In the genomic region with DNA sequence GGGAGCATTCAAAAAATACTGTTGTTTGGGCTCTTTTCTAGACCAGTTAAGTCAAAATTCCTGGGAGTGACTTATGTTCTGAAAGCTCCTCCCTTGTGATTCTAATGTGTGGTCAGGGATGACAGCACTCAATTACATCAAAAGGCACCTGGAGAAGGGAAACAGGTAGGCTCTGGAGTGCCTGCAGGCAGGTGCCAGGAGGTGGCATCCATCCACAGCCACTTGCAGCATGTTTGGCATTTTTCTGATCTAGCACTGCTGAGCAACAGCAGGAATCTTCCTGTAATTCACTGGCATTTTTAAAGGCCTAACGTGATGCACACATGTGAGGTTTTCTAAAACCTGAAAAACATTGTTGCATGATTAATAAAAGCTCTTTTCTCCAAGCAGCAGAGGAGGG, we compare ENCODE assay signal across 22 cellular contexts.
A peak's percentile ranks its signal among the peaks of the same experiment; 100 is the strongest.
DNase-seq lines count a peak whose midpoint lies in the region; ATAC-seq and TF ChIP-seq lines count a peak whose summit lies in the region.
"Had no signal": no experiment of that assay in that cellular context is flagged by ENCODE, and none has a peak within 500 bp of the region (broad histone marks: within the 10 kb centered on the region; RNA-seq: fewer than 3 reads in every experiment).

No MANE protein-coding gene starts in this region.

- 58 to 59% methylated on average over 1 of the region's 1 CpG for WGBS in testis, 2 donors
- 0% methylated on average over 1 of the region's 1 CpG for WGBS in SK-N-SH (ENCODE audit: low lambda C conversion rate)

- H3K79me2 ChIP-seq in SK-N-SH (ENCODE audit: insufficient read depth), result no peaks in the 10 kb centered on the region

- H4K20me1 ChIP-seq in SK-N-SH (ENCODE audit: insufficient read depth), result no peaks in the 10 kb centered on the region

- peaks cover 40% of the 10 kb centered on the region for H3K4me1 Mint-ChIP-seq in WTC11
- H3K4me1 Mint-ChIP-seq in type B pancreatic cell (ENCODE audit: unreplicated experiment), result peaks cover 16% of the 10 kb centered on the region
- H3K4me1 Mint-ChIP-seq: activated CD4-positive, alpha-beta T cell treated with anti-CD3 and anti-CD28 coated beads, Interleukin-2, amount 10 ng/mL, durations not matched to agents 24 days and 14 days; activated naive CD4-positive, alpha-beta T cell treated with anti-CD3 and anti-CD28 coated beads, Interleukin-2, amount 10 ng/mL, durations not matched to agents 7 days and 5 days; immature natural killer cell; neural crest cell had no signal

- intact Hi-C loops in testis (cut with DNase I; ENCODE audit: low total_unique reads), result no loop called here

- no peak overlapping the region for H3K4me2 ChIP-seq in SK-N-SH

- no peaks in the 10 kb centered on the region for H3K36me3 ChIP-seq in testis (ENCODE audit: low read depth, missing control alignments)
- no peaks in the 10 kb centered on the region for H3K36me3 ChIP-seq in SK-N-SH (replicated peaks in 1 of 2; ENCODE audit: control insufficient read depth in 1 of 2, insufficient read depth in 2 of 2, low read length in 1 of 2)
- H3K36me3 ChIP-seq: cardiac muscle cell, heart right ventricle, SJSA1 had no signal

- H3K9me3 ChIP-seq in testis, result no peaks in the 10 kb centered on the region
- no peaks in the 10 kb centered on the region for H3K9me3 ChIP-seq in SK-N-SH
- H3K9me3 ChIP-seq: SJSA1 had no signal

- TF ChIP-seq CTCF in WTC11 (IDR thresholded peaks at IDR 0.05), result no peak
- TF ChIP-seq CTCF in testis (IDR thresholded peaks at IDR 0.05), result no peak
- no peak for TF ChIP-seq CTCF in SK-N-SH (IDR thresholded peaks at IDR 0.05)
- no peak for TF ChIP-seq CTCF in type B pancreatic cell (conservative IDR thresholded peaks at IDR 0.05)

- no peak overlapping the region for H3K9ac ChIP-seq in SK-N-SH

- no peak for TF ChIP-seq EP300 in SK-N-SH (IDR thresholded peaks at IDR 0.05; ENCODE audit: borderline replicate concordance in 1 of 2, low read depth in 1 of 2, low read length in 1 of 2)

- H3K4me1 ChIP-seq in testis (no peaks in the 10 kb centered on the region), SK-N-SH (ENCODE audit: control insufficient read depth in 1 of 2, insufficient read depth in 2 of 2, low read depth in 1 of 2, low read length in 1 of 2) (peaks cover 0 to 13% of the 10 kb centered on the region in 2 experiments; a peak in 1 of 4 replicates)
- H3K4me1 ChIP-seq: heart right ventricle, SJSA1 had no signal

- POLR2A ChIA-PET in WTC11 (lab: Charles Lee) (no interaction called here), SK-N-SH (lab: Yijun Ruan, JAX) (no interaction called here)

- H3K4me3 Mint-ChIP-seq in WTC11 (no peak overlapping the region), type B pancreatic cell (no peak overlapping the region)
- H3K4me3 Mint-ChIP-seq: activated CD4-positive, alpha-beta T cell treated with anti-CD3 and anti-CD28 coated beads, Interleukin-2, amount 10 ng/mL, durations not matched to agents 24 days and 14 days; activated naive CD4-positive, alpha-beta T cell treated with anti-CD3 and anti-CD28 coated beads, Interleukin-2, amount 10 ng/mL, durations not matched to agents 7 days and 5 days; dendritic cell treated with granulocyte-macrophage colony-stimulating factor and Interleukin-4, amounts not matched to agents 40 ng/mL and 50 ng/mL, for 4 days; immature natural killer cell; neural crest cell had no signal

- peaks cover 2% of the 10 kb centered on the region for H3F3A ChIP-seq in SK-N-SH (replicated peaks; ENCODE audit: insufficient read depth)

- H3K4me3 ChIP-seq in testis (no peak overlapping the region), SK-N-SH (ENCODE audit: low read depth in 2 of 2, low read length in 1 of 2) (no peak overlapping the region)
- H3K4me3 ChIP-seq: cardiac muscle cell, heart right ventricle, SJSA1 had no signal

- no peaks in the 10 kb centered on the region for H3K27me3 ChIP-seq in testis
- H3K27me3 ChIP-seq in SK-N-SH (ENCODE audit: insufficient read depth), result no peaks in the 10 kb centered on the region
- H3K27me3 ChIP-seq: cardiac muscle cell, heart right ventricle, SJSA1 had no signal

- TF ChIP-seq RAD21 in SK-N-SH (IDR thresholded peaks at IDR 0.05; ENCODE audit: low read length), result no peak

- H3K27ac Mint-ChIP-seq in WTC11 (no peak overlapping the region), type B pancreatic cell (no peak overlapping the region)
- H3K27ac Mint-ChIP-seq: activated CD4-positive, alpha-beta T cell treated with anti-CD3 and anti-CD28 coated beads, Interleukin-2, amount 10 ng/mL, durations not matched to agents 24 days and 14 days; activated naive CD4-positive, alpha-beta T cell treated with anti-CD3 and anti-CD28 coated beads, Interleukin-2, amount 10 ng/mL, durations not matched to agents 7 days and 5 days; dendritic cell treated with granulocyte-macrophage colony-stimulating factor and Interleukin-4, amounts not matched to agents 40 ng/mL and 50 ng/mL, for 4 days; immature natural killer cell had no signal

- no peaks in the 10 kb centered on the region; the same call in 1 of the 2 replicates for H3K27me3 Mint-ChIP-seq in WTC11 (ENCODE audit: low read depth)
- H3K27me3 Mint-ChIP-seq in type B pancreatic cell, result peaks cover 27% of the 10 kb centered on the region
- H3K27me3 Mint-ChIP-seq: activated naive CD4-positive, alpha-beta T cell treated with anti-CD3 and anti-CD28 coated beads, Interleukin-2, amount 10 ng/mL, durations not matched to agents 7 days and 5 days; dendritic cell treated with granulocyte-macrophage colony-stimulating factor and Interleukin-4, amounts not matched to agents 40 ng/mL and 50 ng/mL, for 4 days had no signal

- peak; percentile 51 for ATAC-seq in WTC11
- ATAC-seq: heart right ventricle, left ventricle myocardium superior had no signal

- no peak overlapping the region for H3K27ac ChIP-seq in testis
- H3K27ac ChIP-seq in SK-N-SH (ENCODE audit: low read depth in 2 of 2, low read length in 1 of 2), result no peak overlapping the region
- H3K27ac ChIP-seq: C4-2B, cardiac muscle cell, heart right ventricle, SJSA1 had no signal

- no peaks in the 10 kb centered on the region for H3K9me2 ChIP-seq in SK-N-SH

- peak; percentile 52 for DNase-seq in COR-L47 (lab: John Stamatoyannopoulos, UW)
- DNase-seq in NCI-H187 treated with DMSO at 0.1 percent for 48 hours (lab: John Stamatoyannopoulos, UW), result peak; percentile 51
- no peak for DNase-seq in WTC11 (ENCODE audit: low spot score)
- peak; percentile 24 for DNase-seq in left kidney (ENCODE audit: low read depth, low spot score)
- no peak for DNase-seq in testis
- DNase-seq in SK-N-SH, result no peak
- no peak for DNase-seq in hypothalamus (lab: John Stamatoyannopoulos, UW)
- no peak for DNase-seq in type B pancreatic cell (ENCODE audit: extremely low spot score, unreplicated experiment)
- DNase-seq: activated naive CD4-positive, alpha-beta T cell treated with anti-CD3 and anti-CD28 coated beads, Interleukin-2, amount 10 ng/mL, durations not matched to agents 7 days and 5 days; heart right ventricle; immature natural killer cell; left ventricle myocardium superior; NCI-H1092; NCI-H2171 treated with DMSO at 0.1 percent for 48 hours; substantia nigra; T-helper 2 cell had no signal

- H2AFZ ChIP-seq in SK-N-SH (ENCODE audit: low read depth), result no peak overlapping the region

- CTCF ChIA-PET in WTC11 (lab: Charles Lee) (no interaction called here), SK-N-SH (lab: Yijun Ruan, JAX) (no interaction called here)

- TF ChIP-seq POLR2A in testis (IDR thresholded peaks at IDR 0.05), result no peak

- H3K36me3 Mint-ChIP-seq in WTC11 (peaks cover 20% of the 10 kb centered on the region), type B pancreatic cell (no peaks in the 10 kb centered on the region)
- H3K36me3 Mint-ChIP-seq: activated naive CD4-positive, alpha-beta T cell treated with anti-CD3 and anti-CD28 coated beads, Interleukin-2, amount 10 ng/mL, durations not matched to agents 7 days and 5 days; immature natural killer cell had no signal

- H3K9me3 Mint-ChIP-seq in WTC11 (peaks cover 44% of the 10 kb centered on the region), type B pancreatic cell (no peaks in the 10 kb centered on the region)
- H3K9me3 Mint-ChIP-seq: activated CD4-positive, alpha-beta T cell treated with anti-CD3 and anti-CD28 coated beads, Interleukin-2, amount 10 ng/mL, durations not matched to agents 24 days and 14 days; activated naive CD4-positive, alpha-beta T cell treated with anti-CD3 and anti-CD28 coated beads, Interleukin-2, amount 10 ng/mL, durations not matched to agents 7 days and 5 days; neural crest cell had no signal

TF ChIP-seq in WTC11, 78 proteins besides CTCF, POLR2A, EP300 and RAD21:
- TF ChIP-seq ZNF232 (CRISPR knock-in tag; IDR thresholded peaks at IDR 0.05), result no peak
- TF ChIP-seq CREB1 (CRISPR knock-in tag; IDR thresholded peaks at IDR 0.05), result no peak
- TF ChIP-seq, protein P1, sequence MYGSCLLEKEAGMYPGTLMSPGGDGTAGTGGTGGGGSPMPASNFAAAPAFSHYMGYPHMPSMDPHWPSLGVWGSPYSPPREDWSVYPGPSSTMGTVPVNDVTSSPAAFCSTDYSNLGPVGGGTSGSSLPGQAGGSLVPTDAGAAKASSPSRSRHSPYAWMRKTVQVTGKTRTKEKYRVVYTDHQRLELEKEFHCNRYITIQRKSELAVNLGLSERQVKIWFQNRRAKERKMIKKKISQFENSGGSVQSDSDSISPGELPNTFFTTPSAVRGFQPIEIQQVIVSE (CRISPR knock-in tag; IDR thresholded peaks at IDR 0.05; ENCODE audit: borderline replicate concordance), result no peak
TF ChIP-seq in WTC11: peak in this region for 0.

TF ChIP-seq in SK-N-SH, 30 proteins besides CTCF, POLR2A, EP300 and RAD21:
- TF ChIP-seq RCOR1 (IDR thresholded peaks at IDR 0.05; ENCODE audit: low read length) (no peak), EZH2phosphoT487 (IDR thresholded peaks at IDR 0.05; ENCODE audit: borderline replicate concordance, low read depth) (no peak), JUND (IDR thresholded peaks at IDR 0.05) (no peak), CHD2 (IDR thresholded peaks at IDR 0.05; ENCODE audit: low read length, partially characterized antibody) (no peak), TEAD4 (IDR thresholded peaks at IDR 0.05; ENCODE audit: borderline replicate concordance, insufficient read depth) (no peak), ELF1 (IDR thresholded peaks at IDR 0.05) (no peak), YY1 (IDR thresholded peaks at IDR 0.05; ENCODE audit: low read depth) (no peak), RXRA (IDR thresholded peaks at IDR 0.05; ENCODE audit: borderline replicate concordance, low read depth) (no peak)
- TF ChIP-seq, protein P2, sequence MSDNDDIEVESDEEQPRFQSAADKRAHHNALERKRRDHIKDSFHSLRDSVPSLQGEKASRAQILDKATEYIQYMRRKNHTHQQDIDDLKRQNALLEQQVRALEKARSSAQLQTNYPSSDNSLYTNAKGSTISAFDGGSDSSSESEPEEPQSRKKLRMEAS (IDR thresholded peaks at IDR 0.05; ENCODE audit: low read depth), result no peak

Comparison
In these comparisons a context has a peak if more than half of its experiments do, and no peak if none do; other contexts are left out.
1. DNase-seq: peak in COR-L47 (single experiment), NCI-H187 treated with DMSO at 0.1 percent for 48 hours (single experiment) and left kidney (single experiment); none in WTC11 (single experiment), testis (single experiment), SK-N-SH (single experiment), hypothalamus (0 of 51) and type B pancreatic cell (single experiment).